ENCODE assay signal across 1 cellular context in genomic region chr6:81752084-81752968, GRCh38.
TF ChIP-seq lines count a peak whose summit lies in the region.

TSS of gene TENT5A (minus strand) at chr6:81752681. CDS start at chr6:81752141, 540 bp downstream.

TF ChIP-seq in GM12878, 131 proteins besides CTCF, POLR2A, EP300 and RAD21 (continued from another document):
- peak; percentile 15 for TF ChIP-seq E4F1 (IDR thresholded peaks at IDR 0.05; ENCODE audit: borderline replicate concordance, partially characterized antibody)
- no peak for TF ChIP-seq BCL11A (IDR thresholded peaks at IDR 0.05; ENCODE audit: low read depth, low read length)
- TF ChIP-seq ZNF384 (IDR thresholded peaks at IDR 0.05; ENCODE audit: borderline replicate concordance, low read depth, low read length): peak; percentile 55
- no peak for TF ChIP-seq KLF5 (IDR thresholded peaks at IDR 0.05; ENCODE audit: partially characterized antibody)
- TF ChIP-seq MEF2B (IDR thresholded peaks at IDR 0.05; ENCODE audit: partially characterized antibody, poor library complexity, severe bottlenecking): no peak
- 0 out of 2 replicates have a peak, but pooled peaks have one; percentile 9 for TF ChIP-seq MXI1 (IDR thresholded peaks at IDR 0.05; ENCODE audit: low read depth, low read length)
- 0 out of 2 replicates have a peak, but pooled peaks have one; percentile 65 for TF ChIP-seq RB1 (IDR thresholded peaks at IDR 0.05; ENCODE audit: borderline replicate concordance)
- no peak for TF ChIP-seq RFX5 (IDR thresholded peaks at IDR 0.05; ENCODE audit: low read depth, low read length)
- TF ChIP-seq SMAD5 (IDR thresholded peaks at IDR 0.05; ENCODE audit: low read depth): no peak
- TF ChIP-seq JUNB (IDR thresholded peaks at IDR 0.05): no peak
- no peak for TF ChIP-seq RBBP5 (conservative IDR thresholded peaks at IDR 0.05)
- no peak for TF ChIP-seq FOS (IDR thresholded peaks at IDR 0.05; ENCODE audit: borderline replicate concordance, extremely low read depth, insufficient read length)
- TF ChIP-seq WRNIP1 (IDR thresholded peaks at IDR 0.05; ENCODE audit: borderline replicate concordance, low read depth, low read length): no peak
- TF ChIP-seq EGR1 (IDR thresholded peaks at IDR 0.05; ENCODE audit: borderline replicate concordance in 1 of 2, low read depth in 2 of 2, low read length in 2 of 2): peak in 1 of 2 experiments; percentile 51; a peak in 2 of 3 replicates
- no peak for TF ChIP-seq BMI1 (IDR thresholded peaks at IDR 0.05; ENCODE audit: borderline replicate concordance)
- TF ChIP-seq ZNF687 (IDR thresholded peaks at IDR 0.05): no peak
- TF ChIP-seq IKZF1 (conservative IDR thresholded peaks at IDR 0.05): peak; percentile 60
- TF ChIP-seq HDGF (IDR thresholded peaks at IDR 0.05): 0 out of 2 replicates have a peak, but pooled peaks have one; percentile 38
- TF ChIP-seq YBX1 (IDR thresholded peaks at IDR 0.05): no peak
- TF ChIP-seq NBN (IDR thresholded peaks at IDR 0.05): peak; percentile 54; the same call in 1 of the 2 replicates
- peak in 1 of 2 experiments; percentile 14; a peak in 2 of 4 replicates for TF ChIP-seq IKZF2 (IDR thresholded peaks at IDR 0.05)
- TF ChIP-seq, protein P1, sequence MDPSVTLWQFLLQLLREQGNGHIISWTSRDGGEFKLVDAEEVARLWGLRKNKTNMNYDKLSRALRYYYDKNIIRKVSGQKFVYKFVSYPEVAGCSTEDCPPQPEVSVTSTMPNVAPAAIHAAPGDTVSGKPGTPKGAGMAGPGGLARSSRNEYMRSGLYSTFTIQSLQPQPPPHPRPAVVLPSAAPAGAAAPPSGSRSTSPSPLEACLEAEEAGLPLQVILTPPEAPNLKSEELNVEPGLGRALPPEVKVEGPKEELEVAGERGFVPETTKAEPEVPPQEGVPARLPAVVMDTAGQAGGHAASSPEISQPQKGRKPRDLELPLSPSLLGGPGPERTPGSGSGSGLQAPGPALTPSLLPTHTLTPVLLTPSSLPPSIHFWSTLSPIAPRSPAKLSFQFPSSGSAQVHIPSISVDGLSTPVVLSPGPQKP (IDR thresholded peaks at IDR 0.05; ENCODE audit: low read depth, low read length): peak; percentile 58; the same call in 1 of the 2 replicates
- TF ChIP-seq REST (IDR thresholded peaks at IDR 0.05; ENCODE audit: low read depth, low read length): no peak
- 0 out of 2 replicates have a peak, but pooled peaks have one; percentile 24 for TF ChIP-seq GATAD2B (conservative IDR thresholded peaks at IDR 0.05; ENCODE audit: low read depth)
- TF ChIP-seq CREB1 (IDR thresholded peaks at IDR 0.05; ENCODE audit: low read depth): no peak
- no peak for TF ChIP-seq ATF7 (IDR thresholded peaks at IDR 0.05; ENCODE audit: low read depth)
- no peak for TF ChIP-seq RUNX3 (IDR thresholded peaks at IDR 0.05; ENCODE audit: low read length)
- TF ChIP-seq, protein P2, sequence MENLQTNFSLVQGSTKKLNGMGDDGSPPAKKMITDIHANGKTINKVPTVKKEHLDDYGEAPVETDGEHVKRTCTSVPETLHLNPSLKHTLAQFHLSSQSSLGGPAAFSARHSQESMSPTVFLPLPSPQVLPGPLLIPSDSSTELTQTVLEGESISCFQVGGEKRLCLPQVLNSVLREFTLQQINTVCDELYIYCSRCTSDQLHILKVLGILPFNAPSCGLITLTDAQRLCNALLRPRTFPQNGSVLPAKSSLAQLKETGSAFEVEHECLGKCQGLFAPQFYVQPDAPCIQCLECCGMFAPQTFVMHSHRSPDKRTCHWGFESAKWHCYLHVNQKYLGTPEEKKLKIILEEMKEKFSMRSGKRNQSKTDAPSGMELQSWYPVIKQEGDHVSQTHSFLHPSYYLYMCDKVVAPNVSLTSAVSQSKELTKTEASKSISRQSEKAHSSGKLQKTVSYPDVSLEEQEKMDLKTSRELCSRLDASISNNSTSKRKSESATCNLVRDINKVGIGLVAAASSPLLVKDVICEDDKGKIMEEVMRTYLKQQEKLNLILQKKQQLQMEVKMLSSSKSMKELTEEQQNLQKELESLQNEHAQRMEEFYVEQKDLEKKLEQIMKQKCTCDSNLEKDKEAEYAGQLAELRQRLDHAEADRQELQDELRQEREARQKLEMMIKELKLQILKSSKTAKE (IDR thresholded peaks at IDR 0.05; ENCODE audit: low read depth, poor library complexity, severe bottlenecking): no peak
- peak; percentile 91 to 94 for TF ChIP-seq BHLHE40 (IDR thresholded peaks at IDR 0.05; ENCODE audit: borderline replicate concordance in 1 of 2, low read depth in 2 of 2, low read length in 1 of 2)
TF ChIP-seq in GM12878: peak in this region for 17.
